1 cellular context compared by ENCODE assay signal in the genomic region with DNA sequence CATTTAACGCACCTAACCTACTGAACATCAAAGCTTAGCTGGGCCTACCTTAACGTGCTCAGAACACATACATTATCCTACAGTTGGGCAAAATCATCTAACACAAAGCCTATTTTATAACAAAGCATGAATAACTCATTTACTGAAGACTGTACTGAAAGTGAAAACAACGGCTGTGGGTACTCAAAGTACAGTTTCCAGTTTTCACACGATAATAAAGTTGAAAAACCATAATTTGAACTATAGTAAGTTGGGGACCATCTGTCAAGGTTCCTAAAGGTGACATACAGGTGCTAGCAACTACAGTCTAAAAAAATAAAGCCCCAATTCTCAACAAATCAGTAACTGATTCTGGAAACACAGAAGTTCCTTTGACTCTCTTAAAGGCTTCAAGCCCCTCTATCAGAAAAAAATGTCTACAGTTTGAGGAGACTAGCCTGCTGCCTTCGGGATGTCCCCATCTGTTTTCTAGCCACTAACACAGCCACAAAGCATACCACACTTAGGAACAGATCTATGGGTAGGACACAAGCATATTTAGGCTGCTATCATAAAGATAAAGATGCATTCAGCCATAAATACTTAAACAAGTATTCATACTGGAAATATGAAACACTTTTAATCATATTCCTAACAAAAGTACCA.
A peak's percentile ranks its signal among the peaks of the same experiment; 100 is the strongest.
TF ChIP-seq lines count a peak whose summit lies in the region.

No MANE protein-coding gene starts in this region.

TF ChIP-seq in GM12878, 131 proteins besides CTCF, POLR2A, EP300 and RAD21 (continued from another document):
- TF ChIP-seq, protein P1, sequence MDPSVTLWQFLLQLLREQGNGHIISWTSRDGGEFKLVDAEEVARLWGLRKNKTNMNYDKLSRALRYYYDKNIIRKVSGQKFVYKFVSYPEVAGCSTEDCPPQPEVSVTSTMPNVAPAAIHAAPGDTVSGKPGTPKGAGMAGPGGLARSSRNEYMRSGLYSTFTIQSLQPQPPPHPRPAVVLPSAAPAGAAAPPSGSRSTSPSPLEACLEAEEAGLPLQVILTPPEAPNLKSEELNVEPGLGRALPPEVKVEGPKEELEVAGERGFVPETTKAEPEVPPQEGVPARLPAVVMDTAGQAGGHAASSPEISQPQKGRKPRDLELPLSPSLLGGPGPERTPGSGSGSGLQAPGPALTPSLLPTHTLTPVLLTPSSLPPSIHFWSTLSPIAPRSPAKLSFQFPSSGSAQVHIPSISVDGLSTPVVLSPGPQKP (IDR thresholded peaks at IDR 0.05; ENCODE audit: low read depth, low read length), result no peak
- TF ChIP-seq, protein P2, sequence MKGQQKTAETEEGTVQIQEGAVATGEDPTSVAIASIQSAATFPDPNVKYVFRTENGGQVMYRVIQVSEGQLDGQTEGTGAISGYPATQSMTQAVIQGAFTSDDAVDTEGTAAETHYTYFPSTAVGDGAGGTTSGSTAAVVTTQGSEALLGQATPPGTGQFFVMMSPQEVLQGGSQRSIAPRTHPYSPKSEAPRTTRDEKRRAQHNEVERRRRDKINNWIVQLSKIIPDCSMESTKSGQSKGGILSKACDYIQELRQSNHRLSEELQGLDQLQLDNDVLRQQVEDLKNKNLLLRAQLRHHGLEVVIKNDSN (IDR thresholded peaks at IDR 0.05; ENCODE audit: borderline replicate concordance, extremely low read length, insufficient read depth, low read depth, low read length), result no peak
- TF ChIP-seq, protein P3, sequence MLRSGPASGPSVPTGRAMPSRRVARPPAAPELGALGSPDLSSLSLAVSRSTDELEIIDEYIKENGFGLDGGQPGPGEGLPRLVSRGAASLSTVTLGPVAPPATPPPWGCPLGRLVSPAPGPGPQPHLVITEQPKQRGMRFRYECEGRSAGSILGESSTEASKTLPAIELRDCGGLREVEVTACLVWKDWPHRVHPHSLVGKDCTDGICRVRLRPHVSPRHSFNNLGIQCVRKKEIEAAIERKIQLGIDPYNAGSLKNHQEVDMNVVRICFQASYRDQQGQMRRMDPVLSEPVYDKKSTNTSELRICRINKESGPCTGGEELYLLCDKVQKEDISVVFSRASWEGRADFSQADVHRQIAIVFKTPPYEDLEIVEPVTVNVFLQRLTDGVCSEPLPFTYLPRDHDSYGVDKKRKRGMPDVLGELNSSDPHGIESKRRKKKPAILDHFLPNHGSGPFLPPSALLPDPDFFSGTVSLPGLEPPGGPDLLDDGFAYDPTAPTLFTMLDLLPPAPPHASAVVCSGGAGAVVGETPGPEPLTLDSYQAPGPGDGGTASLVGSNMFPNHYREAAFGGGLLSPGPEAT (IDR thresholded peaks at IDR 0.05; ENCODE audit: low read depth), result peak; percentile 55; the same call in 1 of the 2 replicates
- 0 out of 2 replicates have a peak, but pooled peaks have one; percentile 62 for TF ChIP-seq CHD2 (IDR thresholded peaks at IDR 0.05; ENCODE audit: borderline replicate concordance, low read depth, low read length)
- TF ChIP-seq, protein P4, sequence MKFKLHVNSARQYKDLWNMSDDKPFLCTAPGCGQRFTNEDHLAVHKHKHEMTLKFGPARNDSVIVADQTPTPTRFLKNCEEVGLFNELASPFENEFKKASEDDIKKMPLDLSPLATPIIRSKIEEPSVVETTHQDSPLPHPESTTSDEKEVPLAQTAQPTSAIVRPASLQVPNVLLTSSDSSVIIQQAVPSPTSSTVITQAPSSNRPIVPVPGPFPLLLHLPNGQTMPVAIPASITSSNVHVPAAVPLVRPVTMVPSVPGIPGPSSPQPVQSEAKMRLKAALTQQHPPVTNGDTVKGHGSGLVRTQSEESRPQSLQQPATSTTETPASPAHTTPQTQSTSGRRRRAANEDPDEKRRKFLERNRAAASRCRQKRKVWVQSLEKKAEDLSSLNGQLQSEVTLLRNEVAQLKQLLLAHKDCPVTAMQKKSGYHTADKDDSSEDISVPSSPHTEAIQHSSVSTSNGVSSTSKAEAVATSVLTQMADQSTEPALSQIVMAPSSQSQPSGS (IDR thresholded peaks at IDR 0.05; ENCODE audit: low read length), result peak; percentile 29; the same call in 1 of the 2 replicates
- no peak for TF ChIP-seq RBBP5 (conservative IDR thresholded peaks at IDR 0.05)
- TF ChIP-seq ESRRA (IDR thresholded peaks at IDR 0.05; ENCODE audit: low read length), result no peak
- no peak for TF ChIP-seq POLR2AphosphoS5 (IDR thresholded peaks at IDR 0.05; ENCODE audit: low read length)
- TF ChIP-seq, protein P5, sequence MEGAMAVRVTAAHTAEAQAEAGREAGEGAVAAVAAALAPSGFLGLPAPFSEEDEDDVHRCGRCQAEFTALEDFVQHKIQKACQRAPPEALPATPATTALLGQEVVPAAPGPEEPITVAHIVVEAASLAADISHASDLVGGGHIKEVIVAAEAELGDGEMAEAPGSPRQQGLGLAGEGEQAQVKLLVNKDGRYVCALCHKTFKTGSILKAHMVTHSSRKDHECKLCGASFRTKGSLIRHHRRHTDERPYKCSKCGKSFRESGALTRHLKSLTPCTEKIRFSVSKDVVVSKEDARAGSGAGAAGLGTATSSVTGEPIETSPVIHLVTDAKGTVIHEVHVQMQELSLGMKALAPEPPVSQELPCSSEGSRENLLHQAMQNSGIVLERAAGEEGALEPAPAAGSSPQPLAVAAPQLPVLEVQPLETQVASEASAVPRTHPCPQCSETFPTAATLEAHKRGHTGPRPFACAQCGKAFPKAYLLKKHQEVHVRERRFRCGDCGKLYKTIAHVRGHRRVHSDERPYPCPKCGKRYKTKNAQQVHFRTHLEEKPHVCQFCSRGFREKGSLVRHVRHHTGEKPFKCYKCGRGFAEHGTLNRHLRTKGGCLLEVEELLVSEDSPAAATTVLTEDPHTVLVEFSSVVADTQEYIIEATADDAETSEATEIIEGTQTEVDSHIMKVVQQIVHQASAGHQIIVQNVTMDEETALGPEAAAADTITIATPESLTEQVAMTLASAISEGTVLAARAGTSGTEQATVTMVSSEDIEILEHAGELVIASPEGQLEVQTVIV (IDR thresholded peaks at IDR 0.05; ENCODE audit: borderline replicate concordance, partially characterized antibody), result no peak
- TF ChIP-seq CBX5 (IDR thresholded peaks at IDR 0.05; ENCODE audit: low read depth), result no peak; the same call in 1 of the 2 replicates
- TF ChIP-seq, protein P6, sequence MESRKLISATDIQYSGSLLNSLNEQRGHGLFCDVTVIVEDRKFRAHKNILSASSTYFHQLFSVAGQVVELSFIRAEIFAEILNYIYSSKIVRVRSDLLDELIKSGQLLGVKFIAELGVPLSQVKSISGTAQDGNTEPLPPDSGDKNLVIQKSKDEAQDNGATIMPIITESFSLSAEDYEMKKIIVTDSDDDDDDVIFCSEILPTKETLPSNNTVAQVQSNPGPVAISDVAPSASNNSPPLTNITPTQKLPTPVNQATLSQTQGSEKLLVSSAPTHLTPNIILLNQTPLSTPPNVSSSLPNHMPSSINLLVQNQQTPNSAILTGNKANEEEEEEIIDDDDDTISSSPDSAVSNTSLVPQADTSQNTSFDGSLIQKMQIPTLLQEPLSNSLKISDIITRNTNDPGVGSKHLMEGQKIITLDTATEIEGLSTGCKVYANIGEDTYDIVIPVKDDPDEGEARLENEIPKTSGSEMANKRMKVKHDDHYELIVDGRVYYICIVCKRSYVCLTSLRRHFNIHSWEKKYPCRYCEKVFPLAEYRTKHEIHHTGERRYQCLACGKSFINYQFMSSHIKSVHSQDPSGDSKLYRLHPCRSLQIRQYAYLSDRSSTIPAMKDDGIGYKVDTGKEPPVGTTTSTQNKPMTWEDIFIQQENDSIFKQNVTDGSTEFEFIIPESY (IDR thresholded peaks at IDR 0.05), result no peak
- TF ChIP-seq TAF1 (IDR thresholded peaks at IDR 0.05; ENCODE audit: borderline replicate concordance, low read depth, low read length), result no peak
- no peak for TF ChIP-seq ZNF384 (IDR thresholded peaks at IDR 0.05; ENCODE audit: borderline replicate concordance, low read depth, low read length)
- peak; percentile 70 for TF ChIP-seq RUNX3 (IDR thresholded peaks at IDR 0.05; ENCODE audit: low read length)
- no peak for TF ChIP-seq HCFC1 (IDR thresholded peaks at IDR 0.05; ENCODE audit: low read length)
- TF ChIP-seq HDGF (IDR thresholded peaks at IDR 0.05), result no peak
- 0 out of 2 replicates have a peak, but pooled peaks have one; percentile 31 for TF ChIP-seq PML (IDR thresholded peaks at IDR 0.05; ENCODE audit: low read length)
- TF ChIP-seq RFX5 (IDR thresholded peaks at IDR 0.05; ENCODE audit: low read depth, low read length), result no peak
- TF ChIP-seq ATF7 (IDR thresholded peaks at IDR 0.05; ENCODE audit: low read depth), result peak; percentile 62
- peak; percentile 73 for TF ChIP-seq NR2F1 (conservative IDR thresholded peaks at IDR 0.05)
- TF ChIP-seq SREBF1 (IDR thresholded peaks at IDR 0.05; ENCODE audit: low read length), result no peak
- TF ChIP-seq, protein P7, sequence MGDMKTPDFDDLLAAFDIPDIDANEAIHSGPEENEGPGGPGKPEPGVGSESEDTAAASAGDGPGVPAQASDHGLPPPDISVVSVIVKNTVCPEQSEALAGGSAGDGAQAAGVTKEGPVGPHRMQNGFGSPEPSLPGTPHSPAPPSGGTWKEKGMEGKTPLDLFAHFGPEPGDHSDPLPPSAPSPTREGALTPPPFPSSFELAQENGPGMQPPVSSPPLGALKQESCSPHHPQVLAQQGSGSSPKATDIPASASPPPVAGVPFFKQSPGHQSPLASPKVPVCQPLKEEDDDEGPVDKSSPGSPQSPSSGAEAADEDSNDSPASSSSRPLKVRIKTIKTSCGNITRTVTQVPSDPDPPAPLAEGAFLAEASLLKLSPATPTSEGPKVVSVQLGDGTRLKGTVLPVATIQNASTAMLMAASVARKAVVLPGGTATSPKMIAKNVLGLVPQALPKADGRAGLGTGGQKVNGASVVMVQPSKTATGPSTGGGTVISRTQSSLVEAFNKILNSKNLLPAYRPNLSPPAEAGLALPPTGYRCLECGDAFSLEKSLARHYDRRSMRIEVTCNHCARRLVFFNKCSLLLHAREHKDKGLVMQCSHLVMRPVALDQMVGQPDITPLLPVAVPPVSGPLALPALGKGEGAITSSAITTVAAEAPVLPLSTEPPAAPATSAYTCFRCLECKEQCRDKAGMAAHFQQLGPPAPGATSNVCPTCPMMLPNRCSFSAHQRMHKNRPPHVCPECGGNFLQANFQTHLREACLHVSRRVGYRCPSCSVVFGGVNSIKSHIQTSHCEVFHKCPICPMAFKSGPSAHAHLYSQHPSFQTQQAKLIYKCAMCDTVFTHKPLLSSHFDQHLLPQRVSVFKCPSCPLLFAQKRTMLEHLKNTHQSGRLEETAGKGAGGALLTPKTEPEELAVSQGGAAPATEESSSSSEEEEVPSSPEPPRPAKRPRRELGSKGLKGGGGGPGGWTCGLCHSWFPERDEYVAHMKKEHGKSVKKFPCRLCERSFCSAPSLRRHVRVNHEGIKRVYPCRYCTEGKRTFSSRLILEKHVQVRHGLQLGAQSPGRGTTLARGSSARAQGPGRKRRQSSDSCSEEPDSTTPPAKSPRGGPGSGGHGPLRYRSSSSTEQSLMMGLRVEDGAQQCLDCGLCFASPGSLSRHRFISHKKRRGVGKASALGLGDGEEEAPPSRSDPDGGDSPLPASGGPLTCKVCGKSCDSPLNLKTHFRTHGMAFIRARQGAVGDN (IDR thresholded peaks at IDR 0.05), result 0 out of 2 replicates have a peak, but pooled peaks have one; percentile 15
- TF ChIP-seq SRF (IDR thresholded peaks at IDR 0.05; ENCODE audit: low read depth in 2 of 2, low read length in 2 of 2), result no peak
- TF ChIP-seq ASH2L (IDR thresholded peaks at IDR 0.05; ENCODE audit: borderline replicate concordance, low read depth), result no peak
- TF ChIP-seq EED (IDR thresholded peaks at IDR 0.05; ENCODE audit: low read depth), result peak; percentile 29; the same call in 1 of the 2 replicates
